Comparison of ENCODE assay signal across 30 cellular contexts in the genomic region with DNA sequence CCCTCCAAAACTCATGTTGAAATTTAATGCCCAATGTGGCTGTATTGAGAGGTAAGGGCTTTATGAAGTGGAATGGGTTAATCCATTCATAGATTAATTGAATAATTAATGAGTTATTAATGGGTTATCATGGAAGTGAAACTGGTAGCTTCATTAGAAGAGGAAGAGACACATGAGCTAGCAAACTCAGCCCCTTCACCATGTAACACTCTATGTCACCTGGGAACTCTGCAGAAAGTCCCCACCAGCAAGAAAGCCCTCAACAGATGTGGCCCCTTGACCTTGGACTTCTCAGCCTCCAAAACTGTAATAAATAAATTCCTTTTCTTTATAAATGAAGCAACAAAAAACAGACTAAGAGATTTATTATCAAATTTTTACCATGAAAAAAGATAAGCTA.
"Had no signal": no experiment of that assay in that cellular context is flagged by ENCODE, and none has a peak within 500 bp of the region (broad histone marks: within the 10 kb centered on the region; RNA-seq: fewer than 3 reads in every experiment).

No MANE protein-coding gene starts in this region.

- H3K27me3 Mint-ChIP-seq: activated CD4-positive, alpha-beta T cell treated with anti-CD3 and anti-CD28 coated beads for 36 hours; activated CD4-positive, alpha-beta T cell treated with anti-CD3 and anti-CD28 coated beads, Interleukin-2, amount 10 ng/mL, durations not matched to agents 7 days and 5 days; activated naive CD8-positive, alpha-beta T cell; activated naive CD8-positive, alpha-beta T cell treated with anti-CD3 and anti-CD28 coated beads, Interleukin-2, amount 50 U/mL, for 24 hours; activated T-cell treated with anti-CD3 and anti-CD28 coated beads, Interleukin-2, amount 50 U/mL, for 24 hours; brain had no signal

- DNase-seq: activated CD4-positive, alpha-beta T cell treated with anti-CD3 and anti-CD28 coated beads for 36 hours; activated CD4-positive, alpha-beta T cell treated with anti-CD3 and anti-CD28 coated beads, Interleukin-2, amount 10 ng/mL, durations not matched to agents 7 days and 5 days; activated CD4-positive, alpha-beta T cell treated with anti-CD3 and anti-CD28 coated beads, Interleukin-2, amount 50 U/mL, for 48 hours; activated CD8-positive, alpha-beta T cell treated with anti-CD3 and anti-CD28 coated beads, Interleukin-2, amount 10 ng/mL, durations not matched to agents 7 days and 5 days; activated gamma-delta T cell treated with Interleukin-2 at 50 U/mL for 16 hours; activated naive CD4-positive, alpha-beta T cell treated with anti-CD3 and anti-CD28 coated beads for 36 hours; activated naive CD8-positive, alpha-beta T cell treated with anti-CD3 and anti-CD28 coated beads, Interleukin-2, amount 50 U/mL, for 24 hours; activated T-cell treated with anti-CD3 and anti-CD28 coated beads, Interleukin-2, amount 50 U/mL, for 24 hours; anterior cingulate cortex; caudate nucleus; cerebellar nuclear complex; NCI-H1092 treated with DMSO at 0.1 percent for 48 hours; NCI-H1417; NCI-H187 treated with DMSO at 0.1 percent for 48 hours; NCI-H2081 treated with DMSO at 0.1 percent for 48 hours; NCI-H226; NCI-H446 treated with DMSO at 0.1 percent for 48 hours; NCI-H524; PC-3; Peyer's patch; RPMI8226; SHP77 treated with DMSO at 0.1 percent for 48 hours; SK-N-SH had no signal

- H3K9ac ChIP-seq: SK-N-SH had no signal

- H3K4me3 ChIP-seq: Peyer's patch, SJSA1 had no signal

- ATAC-seq: activated CD4-positive, alpha-beta T cell treated with anti-CD3 and anti-CD28 coated beads for 36 hours; activated CD4-positive, CD25-positive, alpha-beta regulatory T cell treated with anti-CD3 and anti-CD28 coated beads, Interleukin-2, amount 50 U/mL, for 24 hours; activated CD8-positive, alpha-beta T cell treated with anti-CD3 and anti-CD28 coated beads, Interleukin-2, amount 10 ng/mL, durations not matched to agents 7 days and 5 days; activated naive CD8-positive, alpha-beta T cell treated with anti-CD3 and anti-CD28 coated beads, Interleukin-2, amount 50 U/mL, for 24 hours; PC-3 had no signal

- H3K36me3 Mint-ChIP-seq: brain had no signal

- H3K9me3 ChIP-seq: Peyer's patch, SJSA1, SK-N-SH had no signal

- H3K4me3 Mint-ChIP-seq: activated CD4-positive, alpha-beta T cell treated with anti-CD3 and anti-CD28 coated beads for 36 hours; activated CD4-positive, alpha-beta T cell treated with anti-CD3 and anti-CD28 coated beads, Interleukin-2, amount 10 ng/mL, durations not matched to agents 7 days and 5 days; activated CD8-positive, alpha-beta T cell treated with anti-CD3 and anti-CD28 coated beads, Interleukin-2, amount 10 ng/mL, durations not matched to agents 7 days and 5 days; activated naive CD4-positive, alpha-beta T cell treated with anti-CD3 and anti-CD28 coated beads for 36 hours; activated naive CD8-positive, alpha-beta T cell; activated naive CD8-positive, alpha-beta T cell treated with anti-CD3 and anti-CD28 coated beads, Interleukin-2, amount 50 U/mL, for 24 hours; activated T-cell treated with anti-CD3 and anti-CD28 coated beads, Interleukin-2, amount 50 U/mL, for 24 hours; brain; T-helper 1 cell treated with Interleukin-12 subunit alpha and Interleukin-12 subunit beta and Interleukin-4 antibody, amounts not matched to agents 30 μg/mL and 1 μg/mL, for 36 hours; T-helper 2 cell treated with Interferon-gamma antibody and Interleukin-4, amounts not matched to agents 5 μg/mL and 100 μg/mL, for 36 hours had no signal

- H3K4me2 ChIP-seq: SK-N-SH had no signal

- H3K36me3 ChIP-seq: Peyer's patch, SJSA1 had no signal

- H3K27ac Mint-ChIP-seq: activated CD4-positive, alpha-beta T cell treated with anti-CD3 and anti-CD28 coated beads for 36 hours; activated CD4-positive, alpha-beta T cell treated with anti-CD3 and anti-CD28 coated beads, Interleukin-2, amount 10 ng/mL, durations not matched to agents 7 days and 5 days; activated CD8-positive, alpha-beta T cell treated with anti-CD3 and anti-CD28 coated beads, Interleukin-2, amount 10 ng/mL, durations not matched to agents 7 days and 5 days; activated naive CD4-positive, alpha-beta T cell treated with anti-CD3 and anti-CD28 coated beads for 36 hours; activated naive CD8-positive, alpha-beta T cell; activated naive CD8-positive, alpha-beta T cell treated with anti-CD3 and anti-CD28 coated beads, Interleukin-2, amount 50 U/mL, for 24 hours; activated T-cell treated with anti-CD3 and anti-CD28 coated beads, Interleukin-2, amount 50 U/mL, for 24 hours; activated T-helper 2 cell treated with anti-CD3 and anti-CD28 coated beads, Interferon-gamma antibody, Interleukin-2, Interleukin-4, amounts not matched to agents 10 μg/mL and 5 μg/mL and 100 μg/mL, durations not matched to agents 14 hours and 24 hours and 36 hours; brain; T-helper 1 cell treated with Interleukin-12 subunit alpha and Interleukin-12 subunit beta and Interleukin-4 antibody, amounts not matched to agents 30 μg/mL and 1 μg/mL, for 36 hours; T-helper 2 cell treated with Interferon-gamma antibody and Interleukin-4, amounts not matched to agents 5 μg/mL and 100 μg/mL, for 36 hours had no signal

- H3K27me3 ChIP-seq: Peyer's patch, SJSA1 had no signal

- H3K9me3 Mint-ChIP-seq: activated naive CD4-positive, alpha-beta T cell treated with anti-CD3 and anti-CD28 coated beads for 36 hours; activated naive CD8-positive, alpha-beta T cell treated with anti-CD3 and anti-CD28 coated beads, Interleukin-2, amount 50 U/mL, for 24 hours; activated T-cell treated with anti-CD3 and anti-CD28 coated beads, Interleukin-2, amount 50 U/mL, for 24 hours; activated T-helper 2 cell treated with anti-CD3 and anti-CD28 coated beads, Interferon-gamma antibody, Interleukin-2, Interleukin-4, amounts not matched to agents 10 μg/mL and 5 μg/mL and 100 μg/mL, durations not matched to agents 14 hours and 24 hours and 36 hours; T-helper 1 cell treated with Interleukin-12 subunit alpha and Interleukin-12 subunit beta and Interleukin-4 antibody, amounts not matched to agents 30 μg/mL and 1 μg/mL, for 36 hours; T-helper 2 cell treated with Interferon-gamma antibody and Interleukin-4, amounts not matched to agents 5 μg/mL and 100 μg/mL, for 36 hours had no signal

- H3K27ac ChIP-seq: Peyer's patch, SJSA1 had no signal
